Comparison of ENCODE assay signal across 8 cellular contexts in the genomic region with DNA sequence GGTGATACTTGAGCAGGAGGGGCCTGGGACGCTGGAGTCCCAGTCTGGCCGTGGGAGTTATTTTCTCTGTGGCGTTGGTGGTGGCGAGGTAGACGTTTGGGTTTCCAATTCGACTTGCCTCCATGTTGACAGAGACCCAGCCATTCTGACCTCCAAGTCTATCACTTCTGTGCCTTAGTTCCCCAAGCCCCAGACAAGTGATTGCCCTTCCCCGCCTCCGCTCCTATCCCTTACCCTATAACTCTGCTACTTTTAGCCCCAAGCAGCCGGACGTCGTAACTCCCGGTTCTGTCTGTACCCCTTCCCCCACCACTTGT. TPM values are rescaled to one million over a fixed set of nuclear protein-coding genes. Genes with fewer than 3 reads are reported as not detected.
DNase-seq lines count a peak whose midpoint lies in the region; ATAC-seq, FAIRE-seq and TF ChIP-seq lines count a peak whose summit lies in the region.

No MANE protein-coding gene starts in this region.

- TF ChIP-seq EP300 in A549 (IDR thresholded peaks at IDR 0.05): no peak

- peak overlapping the region; percentile 70 for H4K91ac ChIP-seq in mesenchymal stem cell (ENCODE audit: low read length)

- no peak for FAIRE-seq in A549 (lab: Jason Lieb, UNC)

- H2AFZ ChIP-seq in mesenchymal stem cell (ENCODE audit: low read depth, low read length): no peak overlapping the region

- in situ Hi-C loops in astrocyte of the spinal cord (cut with HindIII; ENCODE audit: low sequenced_read_pairs): no loop called here

- H3K27me3 ChIP-seq in mesenchymal stem cell (ENCODE audit: control insufficient read depth in 1 of 2, insufficient read depth in 1 of 2, low read length in 2 of 2): no peaks in the 10 kb centered on the region

- DNase-seq in A549 (ENCODE audit: low read depth in 1 of 2, low spot score in 1 of 2): no peak
- DNase-seq in astrocyte of the spinal cord (ENCODE audit: low read depth, low spot score): no peak
- peak; percentile 22 for DNase-seq in mesenchymal stem cell
- no peak for DNase-seq in head of caudate nucleus
- DNase-seq in amygdala (lab: John Stamatoyannopoulos, UW): no peak
- DNase-seq in NCI-H748 treated with DMSO at 0.1 percent for 48 hours (lab: John Stamatoyannopoulos, UW): no peak

- no peak overlapping the region for H3K23ac ChIP-seq in mesenchymal stem cell (ENCODE audit: low read length in 2 of 2)

- TF ChIP-seq POLR2A in A549 (IDR thresholded peaks at IDR 0.05; ENCODE audit: low read length): no peak

- H3K4me2 ChIP-seq in A549 (peak overlapping the region; percentile 85), mesenchymal stem cell (ENCODE audit: low read length, poor library complexity, severe bottlenecking) (peak overlapping the region; percentile 78)

- H4K8ac ChIP-seq in mesenchymal stem cell (ENCODE audit: low read length): no peak overlapping the region

- no peak for TF ChIP-seq RAD21 in A549 (conservative IDR thresholded peaks at IDR 0.05 in 1 of 2, IDR thresholded peaks at IDR 0.05 in 1 of 2)

- H3K36me3 ChIP-seq in HEK293 (ENCODE audit: control insufficient read depth in 2 of 2, insufficient read depth in 1 of 2, low read length in 2 of 2) (peaks cover 41 to 61% of the 10 kb centered on the region in 2 experiments), mesenchymal stem cell (ENCODE audit: control insufficient read depth in 1 of 2, insufficient read depth in 2 of 2, low read depth in 1 of 2, low read length in 2 of 2) (peaks cover 28 to 40% of the 10 kb centered on the region in 2 experiments)

- peak overlapping the region in 1 of 2 experiments; percentile 98 for H3K18ac ChIP-seq in mesenchymal stem cell (ENCODE audit: low read depth in 1 of 2, low read length in 2 of 2)

- peak overlapping the region; percentile 99 for H3K9ac ChIP-seq in mesenchymal stem cell (ENCODE audit: low read length)

- CTCF ChIA-PET in A549 (lab: Yijun Ruan, JAX) (interaction anchor here (0.7 to 8.8 kb wide), 10 partner anchors 11 to 69 kb away, joined by 3 to 108 read pairs (median 6); a partner anchor contains a TSS), HEK293 (lab: Yijun Ruan, JAX) (interaction anchor here (0.6 to 1.2 kb wide), 8 partner anchors 15 to 363 kb away, joined by 3 to 4 read pairs (median 3); a partner anchor contains a TSS)

- POLR2A ChIA-PET in A549 (lab: Yijun Ruan, JAX) (interaction anchor here (0.6 to 1.2 kb wide), 22 partner anchors 9 to 703 kb away, joined by 3 to 30 read pairs (median 4); a partner anchor contains a TSS), HEK293 (lab: Yijun Ruan, JAX) (interaction anchor here (0.6 to 1.6 kb wide), 33 partner anchors 10 to 1783 kb away, joined by 3 to 39 read pairs (median 5); a partner anchor contains a TSS)

- intact Hi-C loops in head of caudate nucleus (cut with DNase I): loop anchor here (2.0 kb wide), 1 partner anchor 46 kb away; a partner anchor contains a TSS

- no peak overlapping the region for H2BK15ac ChIP-seq in mesenchymal stem cell (ENCODE audit: low read depth, poor library complexity, severe bottlenecking)

- no peak overlapping the region for H2AK5ac ChIP-seq in mesenchymal stem cell (ENCODE audit: low read length, severe bottlenecking)

- peak overlapping the region; percentile 35 for H2BK120ac ChIP-seq in mesenchymal stem cell (ENCODE audit: low read depth, low read length)

- no peak overlapping the region for H2BK5ac ChIP-seq in mesenchymal stem cell (ENCODE audit: low read depth, low read length, poor library complexity, severe bottlenecking)

- under 1% methylated on average over 12 of the region's 12 CpGs for WGBS in A549 (ENCODE audit: missing lambda C conversion rate)
- WGBS in mesenchymal stem cell: 2% methylated on average over 12 of the region's 12 CpGs

- H2BK12ac ChIP-seq in mesenchymal stem cell (ENCODE audit: low read length in 2 of 2): no peak overlapping the region

- H3K9me3 ChIP-seq in A549: no peaks in the 10 kb centered on the region
- no peaks in the 10 kb centered on the region for H3K9me3 ChIP-seq in HEK293 (ENCODE audit: control insufficient read depth, insufficient read depth, low read depth, low read length)
- no peaks in the 10 kb centered on the region for H3K9me3 ChIP-seq in mesenchymal stem cell (ENCODE audit: control insufficient read depth, low read length)

- peaks cover 15% of the 10 kb centered on the region for H3K4me1 ChIP-seq in A549
- peaks cover 15% of the 10 kb centered on the region for H3K4me1 ChIP-seq in HEK293 (ENCODE audit: control insufficient read depth, insufficient read depth, low read length)
- H3K4me1 ChIP-seq in mesenchymal stem cell (ENCODE audit: control insufficient read depth, insufficient read depth, low read depth, low read length): peaks cover 12% of the 10 kb centered on the region

- H3K4ac ChIP-seq in mesenchymal stem cell (ENCODE audit: low read depth in 1 of 2, low read length in 2 of 2): peak overlapping the region in 1 of 2 experiments; percentile 96

- H3K27ac ChIP-seq in A549: peak overlapping the region; percentile 86 to 92
- H3K27ac ChIP-seq in HEK293 (ENCODE audit: extremely low read depth, low read depth, low read length): peak overlapping the region; percentile 88
- H3K27ac ChIP-seq in mesenchymal stem cell (ENCODE audit: low read length, poor library complexity, severe bottlenecking): no peak overlapping the region

- TF ChIP-seq CTCF in A549 (IDR thresholded peaks at IDR 0.05) (no peak), HEK293 (tag by site-specific recombination; IDR thresholded peaks at IDR 0.05) (no peak), astrocyte of the spinal cord (IDR thresholded peaks at IDR 0.05; ENCODE audit: low read depth, low read length) (no peak)

- peaks cover 27% of the 10 kb centered on the region for H3K79me1 ChIP-seq in mesenchymal stem cell (replicated peaks; ENCODE audit: low read length, poor library complexity, severe bottlenecking)

- peak; percentile 9 to 25; a peak in 5 of 6 replicates for ATAC-seq in A549
- no peak for ATAC-seq in HG03439 (IDR thresholded peaks at IDR 0.05; ENCODE audit: unreplicated experiment)

- no peak overlapping the region for H3K14ac ChIP-seq in mesenchymal stem cell (ENCODE audit: low read length in 2 of 2)

- peak overlapping the region; percentile 70 for H3K4me3 ChIP-seq in A549
- peak overlapping the region; percentile 65 for H3K4me3 ChIP-seq in HEK293 (ENCODE audit: low read depth, low read length)
- H3K4me3 ChIP-seq in astrocyte of the spinal cord (ENCODE audit: low read depth, low read length): peak overlapping the region; percentile 100
- H3K4me3 ChIP-seq in mesenchymal stem cell (ENCODE audit: insufficient read depth in 1 of 2, low read depth in 1 of 2, low read length in 2 of 2): peak overlapping the region; percentile 84 to 99

TF ChIP-seq in A549, 52 proteins besides CTCF, POLR2A, EP300 and RAD21 (continues in another document):
- TF ChIP-seq GATA3 (IDR thresholded peaks at IDR 0.05; ENCODE audit: borderline replicate concordance) (no peak), FOSL2 (IDR thresholded peaks at IDR 0.05) (no peak), FOSL2 (CRISPR knock-in tag; IDR thresholded peaks at IDR 0.05) (no peak), HDAC2 (IDR thresholded peaks at IDR 0.05) (no peak), NPAS2 (CRISPR knock-in tag; IDR thresholded peaks at IDR 0.05; ENCODE audit: borderline replicate concordance) (no peak)

RNA-seq across cellular contexts. Expression of a gene that starts 0.5 kb away (rescaled TPM):
- polyA plus RNA-seq in A549 (2011; rRNA removed): 234 and 246 TPM in 2 replicates
- polyA plus RNA-seq in A549 (2012; cell fraction: cytosol; rRNA removed): 370 and 374 TPM in 2 replicates
- polyA plus RNA-seq in A549 (2012; cell fraction: nucleus; rRNA removed): 384 and 439 TPM in 2 replicates
- 196 to 206 TPM (median 204 TPM) in 3 replicates for polyA plus RNA-seq in A549 (2017; fragmentation: RNase III; extraction: RNeasy Plus Mini Kit Qiagen cat#74134 plus additional on column Dnase treatment)
- polyA minus RNA-seq in A549 (2011; rRNA and poly(A)+ RNA removed): 284 and 290 TPM in 2 replicates
- 57.0 TPM for polyA plus RNA-seq in mesenchymal stem cell (2013, experiment 1 of 2)
- polyA plus RNA-seq in mesenchymal stem cell (2013, experiment 2 of 2): 58.8 TPM

RNA-seq across cellular contexts. Expression of a gene that starts 17.6 kb away (rescaled TPM):
- polyA plus RNA-seq in A549 (2011; rRNA removed) (6.8 and 8.3 TPM in 2 replicates), A549 (2017; fragmentation: RNase III; extraction: RNeasy Plus Mini Kit Qiagen cat#74134 plus additional on column Dnase treatment) (6.7 TPM in 3 replicates)
- 14.9 and 18.9 TPM in 2 replicates for polyA plus RNA-seq in A549 (2012; cell fraction: cytosol; rRNA removed)
- 10.6 and 11.5 TPM in 2 replicates for polyA plus RNA-seq in A549 (2012; cell fraction: nucleus; rRNA removed)
- 3.3 and 3.5 TPM in 2 replicates for polyA minus RNA-seq in A549 (2011; rRNA and poly(A)+ RNA removed)
- polyA plus RNA-seq in mesenchymal stem cell (2013, experiment 1 of 2): 0.65 TPM
- 0.78 TPM for polyA plus RNA-seq in mesenchymal stem cell (2013, experiment 2 of 2)

RNA-seq across cellular contexts. Expression of a gene that starts 33.8 kb away (rescaled TPM):
- polyA plus RNA-seq in A549 (2011; rRNA removed) (not detected in 2 replicates), A549 (2017; fragmentation: RNase III; extraction: RNeasy Plus Mini Kit Qiagen cat#74134 plus additional on column Dnase treatment) (not detected in 3 replicates)
- polyA plus RNA-seq in A549 (2012; cell fraction: cytosol; rRNA removed): not detected in 2 replicates
- polyA plus RNA-seq in A549 (2012; cell fraction: nucleus; rRNA removed): 0.06 and 0.10 TPM in 2 replicates
- polyA minus RNA-seq in A549 (2011; rRNA and poly(A)+ RNA removed): not detected in 2 replicates
- not detected for polyA plus RNA-seq in mesenchymal stem cell (2013, experiment 1 of 2)
- polyA plus RNA-seq in mesenchymal stem cell (2013, experiment 2 of 2): not detected

RNA-seq across cellular contexts. Expression of a gene that starts 35.8 kb away (rescaled TPM):
- 133 and 186 TPM in 2 replicates for polyA plus RNA-seq in A549 (2011; rRNA removed)
- polyA plus RNA-seq in A549 (2012; cell fraction: cytosol; rRNA removed): 147 and 165 TPM in 2 replicates
- polyA plus RNA-seq in A549 (2012; cell fraction: nucleus; rRNA removed): 393 and 418 TPM in 2 replicates
- polyA plus RNA-seq in A549 (2017; fragmentation: RNase III; extraction: RNeasy Plus Mini Kit Qiagen cat#74134 plus additional on column Dnase treatment): 200 to 223 TPM (median 222 TPM) in 3 replicates
- 133 and 149 TPM in 2 replicates for polyA minus RNA-seq in A549 (2011; rRNA and poly(A)+ RNA removed)
- polyA plus RNA-seq in mesenchymal stem cell (2013, experiment 1 of 2): 87.1 TPM
- polyA plus RNA-seq in mesenchymal stem cell (2013, experiment 2 of 2): 84.1 TPM

RNA-seq across cellular contexts. Expression of a gene that starts 45.4 kb away (rescaled TPM):
- 4,855 and 5,722 TPM in 2 replicates for polyA plus RNA-seq in A549 (2011; rRNA removed)
- 15,003 and 17,959 TPM in 2 replicates for polyA plus RNA-seq in A549 (2012; cell fraction: cytosol; rRNA removed)
- 8,488 and 9,467 TPM in 2 replicates for polyA plus RNA-seq in A549 (2012; cell fraction: nucleus; rRNA removed)
- 4,280 to 4,348 TPM (median 4,297 TPM) in 3 replicates for polyA plus RNA-seq in A549 (2017; fragmentation: RNase III; extraction: RNeasy Plus Mini Kit Qiagen cat#74134 plus additional on column Dnase treatment)
- 5,249 and 5,947 TPM in 2 replicates for polyA minus RNA-seq in A549 (2011; rRNA and poly(A)+ RNA removed)
- polyA plus RNA-seq in mesenchymal stem cell (2013, experiment 1 of 2): 3,108 TPM
- 3,178 TPM for polyA plus RNA-seq in mesenchymal stem cell (2013, experiment 2 of 2)
